ENCODE assay signal across 13 cellular contexts in the genomic region with DNA sequence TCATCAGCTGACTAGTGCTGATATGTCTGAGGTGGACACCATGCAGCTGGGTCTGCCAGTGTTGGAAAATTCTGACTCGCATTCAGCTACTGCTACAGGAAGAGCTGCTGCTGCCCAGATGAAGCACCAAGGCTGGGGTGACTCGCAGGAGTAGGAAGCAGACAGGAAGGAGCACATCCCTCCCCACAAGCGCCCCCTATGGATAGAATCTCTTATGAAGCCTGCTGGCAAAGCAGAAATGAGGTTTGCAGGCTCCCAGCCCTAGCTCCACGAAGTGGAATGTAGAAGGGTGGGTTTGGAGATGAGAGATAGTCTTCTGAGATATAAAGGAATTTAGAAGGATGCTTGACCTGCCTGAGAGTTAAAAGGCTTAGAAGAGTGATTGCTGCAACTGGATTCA.
DNase-seq lines count a peak whose midpoint lies in the region; ATAC-seq and TF ChIP-seq lines count a peak whose summit lies in the region.
"Had no signal": no experiment of that assay in that cellular context is flagged by ENCODE, and none has a peak within 500 bp of the region (broad histone marks: within the 10 kb centered on the region; RNA-seq: fewer than 3 reads in every experiment).

No MANE protein-coding gene starts in this region.

- H4K20me1 ChIP-seq in DND-41 (ENCODE audit: insufficient read depth, low read length) = no peaks in the 10 kb centered on the region
- H4K20me1 ChIP-seq in HCT116 (ENCODE audit: insufficient read depth) = no peaks in the 10 kb centered on the region

- H3K4me3 ChIP-seq in DND-41 (ENCODE audit: low read depth in 1 of 2, low read length in 2 of 2) (no peak overlapping the region), HCT116 (replicated peaks in 1 of 2; ENCODE audit: low read depth in 1 of 2, low read length in 2 of 2) (no peak overlapping the region)
- H3K4me3 ChIP-seq: smooth muscle cell had no signal

- no peak overlapping the region for H3K9ac ChIP-seq in DND-41 (ENCODE audit: low read depth, low read length)
- H3K9ac ChIP-seq in HCT116 (ENCODE audit: low read length) = no peak overlapping the region

- H3K79me2 ChIP-seq in DND-41 (ENCODE audit: insufficient read depth, low read length) (no peaks in the 10 kb centered on the region), HCT116 (ENCODE audit: insufficient read depth, low read length) (no peaks in the 10 kb centered on the region)

- ATAC-seq in DND-41 (ENCODE audit: insufficient read depth, low read depth) (no peak), HCT116 (peak; percentile 34; the same call in 1 of the 2 replicates), HG03097 (IDR thresholded peaks at IDR 0.05; ENCODE audit: low FRiP score, unreplicated experiment) (no peak), HG03196 (IDR thresholded peaks at IDR 0.05; ENCODE audit: unreplicated experiment) (no peak), HG03280 (IDR thresholded peaks at IDR 0.05; ENCODE audit: unreplicated experiment) (no peak)
- ATAC-seq: activated CD8-positive, alpha-beta memory T cell treated with anti-CD3 and anti-CD28 coated beads, Interleukin-2, amount 10 ng/mL, durations not matched to agents 7 days and 5 days had no signal

- no peak overlapping the region for H2AFZ ChIP-seq in DND-41 (ENCODE audit: low read depth, low read length)
- no peak overlapping the region for H2AFZ ChIP-seq in HCT116 (ENCODE audit: low read depth, low read length, poor library complexity, severe bottlenecking)

- TF ChIP-seq RAD21 in HCT116 (IDR thresholded peaks at IDR 0.05; ENCODE audit: low read depth) = peak; percentile 9; the same call in 1 of the 2 replicates

- H3K4me2 ChIP-seq in DND-41 (ENCODE audit: insufficient read depth, low read length) = no peak overlapping the region
- H3K4me2 ChIP-seq in HCT116 (ENCODE audit: low read length) = no peak overlapping the region

- DNase-seq in DND-41 = no peak
- DNase-seq in HCT116 (ENCODE audit: low read depth, low spot score) = no peak
- peak; percentile 28 for DNase-seq in SK-MEL-5 (ENCODE audit: low read depth, low spot score)
- DNase-seq in islet precursor cell = peak; percentile 82
- no peak for DNase-seq in putamen (ENCODE audit: low spot score)
- DNase-seq: activated CD8-positive, alpha-beta memory T cell treated with anti-CD3 and anti-CD28 coated beads, Interleukin-2, amount 10 ng/mL, durations not matched to agents 7 days and 5 days; DMS153; NCI-H2107 had no signal

- intact Hi-C loops in HCT116 (cut with micrococcal nuclease) = loop anchor here (10.0 kb wide), 1 partner anchor 352 kb away; no protein-coding TSS in a partner anchor

- H3K9me3 ChIP-seq in DND-41 (ENCODE audit: insufficient read depth, low read length, severe bottlenecking) (no peaks in the 10 kb centered on the region), HCT116 (ENCODE audit: control insufficient read depth in 1 of 2, insufficient read depth in 1 of 2, low read depth in 1 of 2, low read length in 2 of 2) (no peaks in the 10 kb centered on the region)

- TF ChIP-seq CTCF in DND-41 (IDR thresholded peaks at IDR 0.05; ENCODE audit: borderline replicate concordance, extremely low read depth, low read length, poor library complexity, severe bottlenecking) (peak; percentile 10), HCT116 (IDR thresholded peaks at IDR 0.05 in 2 of 3, conservative IDR thresholded peaks at IDR 0.05 in 1 of 3; ENCODE audit: borderline replicate concordance in 1 of 3, insufficient read depth in 1 of 3, low read depth in 2 of 3, low read length in 2 of 3) (peak in 2 of 3 experiments; percentile 20 to 34; a peak in 1 of 6 replicates)

- no peaks in the 10 kb centered on the region for H3K4me1 ChIP-seq in DND-41 (ENCODE audit: insufficient read depth, low read length)
- H3K4me1 ChIP-seq in HCT116 (ENCODE audit: control insufficient read depth in 1 of 2, insufficient read depth in 2 of 2, low read length in 2 of 2) = no peaks in the 10 kb centered on the region

- in situ Hi-C loops in SK-MEL-5 (cut with HindIII; ENCODE audit: low pct_unique_long_range_greater_than_20kb, low sequenced_read_pairs) = no loop called here

- H3K27ac ChIP-seq in DND-41 (ENCODE audit: low read length) (no peak overlapping the region), HCT116 (ENCODE audit: low read depth, low read length) (no peak overlapping the region)
- H3K27ac ChIP-seq: HL-60 had no signal

- RAD21 ChIA-PET in HCT116 (lab: Charles Lee; ENCODE audit: low non-redundant PET in 1 of 2, low total read pairs in 2 of 2, uncharacterized antibody in 2 of 2, unreplicated experiment in 2 of 2) = no interaction called here

- CTCF ChIA-PET in HCT116 (lab: Charles Lee) = no interaction called here

- no peaks in the 10 kb centered on the region for H3K9me2 ChIP-seq in HCT116 (ENCODE audit: insufficient read depth)

- H3K36me3 ChIP-seq in DND-41 (ENCODE audit: insufficient read depth, low read length) (no peaks in the 10 kb centered on the region), HCT116 (ENCODE audit: control insufficient read depth in 1 of 2, insufficient read depth in 2 of 2, low read length in 2 of 2) (no peaks in the 10 kb centered on the region)

- no peaks in the 10 kb centered on the region for H3K27me3 ChIP-seq in DND-41 (ENCODE audit: insufficient read depth, low read length, poor library complexity)
- H3K27me3 ChIP-seq in HCT116 (ENCODE audit: insufficient read depth, low read length) = no peaks in the 10 kb centered on the region

- POLR2A ChIA-PET in HCT116 (lab: Charles Lee) = no interaction called here

- no TSS peak for BruUV-seq in HCT116 (replicated peaks; lab: Mats Ljungman, UMichigan)

- no peak for TF ChIP-seq POLR2A in HCT116 (IDR thresholded peaks at IDR 0.05; ENCODE audit: borderline replicate concordance, extremely low read depth, insufficient read depth, insufficient read length)

TF ChIP-seq in HCT116, 20 proteins besides CTCF, POLR2A, EP300 and RAD21:
- TF ChIP-seq ZNF274 (IDR thresholded peaks at IDR 0.05; ENCODE audit: low read depth, low read length) (no peak), SIN3A (IDR thresholded peaks at IDR 0.05; ENCODE audit: low read depth) (no peak), JUND (IDR thresholded peaks at IDR 0.05) (no peak), EZH2 (IDR thresholded peaks at IDR 0.05) (no peak), EGR1 (IDR thresholded peaks at IDR 0.05; ENCODE audit: low read depth) (no peak), YY1 (IDR thresholded peaks at IDR 0.05; ENCODE audit: extremely low read depth, insufficient replicate concordance, low read depth, low read length) (no peak), CBX3 (IDR thresholded peaks at IDR 0.05; ENCODE audit: low read depth) (no peak), SP1 (IDR thresholded peaks at IDR 0.05; ENCODE audit: low read depth) (no peak), FOSL1 (IDR thresholded peaks at IDR 0.05; ENCODE audit: low read depth) (no peak), MAX (IDR thresholded peaks at IDR 0.05) (no peak), ZFX (IDR thresholded peaks at IDR 0.05) (no peak)
- TF ChIP-seq, protein P1, sequence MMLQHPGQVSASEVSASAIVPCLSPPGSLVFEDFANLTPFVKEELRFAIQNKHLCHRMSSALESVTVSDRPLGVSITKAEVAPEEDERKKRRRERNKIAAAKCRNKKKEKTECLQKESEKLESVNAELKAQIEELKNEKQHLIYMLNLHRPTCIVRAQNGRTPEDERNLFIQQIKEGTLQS (IDR thresholded peaks at IDR 0.05) = no peak
- TF ChIP-seq, protein P2, sequence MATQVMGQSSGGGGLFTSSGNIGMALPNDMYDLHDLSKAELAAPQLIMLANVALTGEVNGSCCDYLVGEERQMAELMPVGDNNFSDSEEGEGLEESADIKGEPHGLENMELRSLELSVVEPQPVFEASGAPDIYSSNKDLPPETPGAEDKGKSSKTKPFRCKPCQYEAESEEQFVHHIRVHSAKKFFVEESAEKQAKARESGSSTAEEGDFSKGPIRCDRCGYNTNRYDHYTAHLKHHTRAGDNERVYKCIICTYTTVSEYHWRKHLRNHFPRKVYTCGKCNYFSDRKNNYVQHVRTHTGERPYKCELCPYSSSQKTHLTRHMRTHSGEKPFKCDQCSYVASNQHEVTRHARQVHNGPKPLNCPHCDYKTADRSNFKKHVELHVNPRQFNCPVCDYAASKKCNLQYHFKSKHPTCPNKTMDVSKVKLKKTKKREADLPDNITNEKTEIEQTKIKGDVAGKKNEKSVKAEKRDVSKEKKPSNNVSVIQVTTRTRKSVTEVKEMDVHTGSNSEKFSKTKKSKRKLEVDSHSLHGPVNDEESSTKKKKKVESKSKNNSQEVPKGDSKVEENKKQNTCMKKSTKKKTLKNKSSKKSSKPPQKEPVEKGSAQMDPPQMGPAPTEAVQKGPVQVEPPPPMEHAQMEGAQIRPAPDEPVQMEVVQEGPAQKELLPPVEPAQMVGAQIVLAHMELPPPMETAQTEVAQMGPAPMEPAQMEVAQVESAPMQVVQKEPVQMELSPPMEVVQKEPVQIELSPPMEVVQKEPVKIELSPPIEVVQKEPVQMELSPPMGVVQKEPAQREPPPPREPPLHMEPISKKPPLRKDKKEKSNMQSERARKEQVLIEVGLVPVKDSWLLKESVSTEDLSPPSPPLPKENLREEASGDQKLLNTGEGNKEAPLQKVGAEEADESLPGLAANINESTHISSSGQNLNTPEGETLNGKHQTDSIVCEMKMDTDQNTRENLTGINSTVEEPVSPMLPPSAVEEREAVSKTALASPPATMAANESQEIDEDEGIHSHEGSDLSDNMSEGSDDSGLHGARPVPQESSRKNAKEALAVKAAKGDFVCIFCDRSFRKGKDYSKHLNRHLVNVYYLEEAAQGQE (IDR thresholded peaks at IDR 0.05; ENCODE audit: low read depth) = no peak

Comparison
In these comparisons a context has a peak if more than half of its experiments do, and no peak if none do; other contexts are left out.
1. DNase-seq: peak in SK-MEL-5 (single experiment) and islet precursor cell (single experiment); none in DND-41 (single experiment), HCT116 (single experiment) and putamen (single experiment).